ENCODE assay signal across 16 cellular contexts in genomic region chr20:34066476-34067090, GRCh38. TPM values are rescaled to one million over a fixed set of nuclear protein-coding genes. Genes with fewer than 3 reads are reported as not detected.
DNase-seq lines count a peak whose midpoint lies in the region; ATAC-seq and TF ChIP-seq lines count a peak whose summit lies in the region.
"Had no signal": no experiment of that assay in that cellular context is flagged by ENCODE, and none has a peak within 500 bp of the region (broad histone marks: within the 10 kb centered on the region; RNA-seq: fewer than 3 reads in every experiment).

No MANE protein-coding gene starts in this region.

- POLR2A ChIA-PET in PC-3 (lab: Charles Lee; ENCODE audit: unreplicated experiment): no interaction called here

- peaks cover 20% of the 10 kb centered on the region for H3K36me3 Mint-ChIP-seq in stimulated activated effector memory CD8-positive, alpha-beta T cell treated with anti-CD3 and anti-CD28 coated beads, Interleukin-12 subunit alpha, Interleukin-12 subunit beta, amount 100 ng/mL, for 72 hours

- peaks cover 7% of the 10 kb centered on the region; the same call in 1 of the 2 replicates for H3K79me2 ChIP-seq in PC-3 (ENCODE audit: low read length)

- peaks cover 25% of the 10 kb centered on the region; the same call in 1 of the 2 replicates for H4K20me1 ChIP-seq in PC-3 (ENCODE audit: low read length)

- no peak overlapping the region for H3K9ac ChIP-seq in PC-3 (ENCODE audit: low read length)
- H3K9ac ChIP-seq: parathyroid adenoma, SK-N-SH had no signal

- peaks cover 55% of the 10 kb centered on the region for H3K4me1 Mint-ChIP-seq in stimulated activated effector memory CD8-positive, alpha-beta T cell treated with anti-CD3 and anti-CD28 coated beads, Interleukin-12 subunit alpha, Interleukin-12 subunit beta, amount 100 ng/mL, for 72 hours

- H3K27me3 ChIP-seq in PC-3 (ENCODE audit: low read length): no peaks in the 10 kb centered on the region
- H3K27me3 ChIP-seq: testis had no signal

- DNase-seq in ELR (ENCODE audit: low read depth) (peak; percentile 82), PC-3 (peak; percentile 39), fibroblast of mammary gland (ENCODE audit: low read depth) (peak; percentile 22), SW 1271 (lab: John Stamatoyannopoulos, UW) (no peak), epidermal melanocyte (ENCODE audit: insufficient read length, low spot score) (no peak), Ammon's horn (ENCODE audit: low spot score) (no peak)
- no peak for DNase-seq in stimulated activated effector memory CD8-positive, alpha-beta T cell treated with anti-CD3 and anti-CD28 coated beads, Interleukin-12 subunit alpha, Interleukin-12 subunit beta, amount 100 ng/mL, for 72 hours (ENCODE audit: low spot score in 2 of 2)
- DNase-seq: COR-L47; effector memory CD4-positive, alpha-beta T cell; kidney; MV-4-11; NCI-H2171 treated with DMSO at 0.1 percent for 48 hours; SK-N-SH; stimulated activated CD4-positive, alpha-beta T cell treated with anti-CD3 and anti-CD28 coated beads, Interleukin-12 subunit alpha, Interleukin-12 subunit beta, amount 100 ng/mL, for 4 hours; testis had no signal

- H3K9me3 Mint-ChIP-seq in stimulated activated effector memory CD8-positive, alpha-beta T cell treated with anti-CD3 and anti-CD28 coated beads, Interleukin-12 subunit alpha, Interleukin-12 subunit beta, amount 100 ng/mL, for 72 hours: no peaks in the 10 kb centered on the region

- H3K4me1 ChIP-seq in PC-3 (ENCODE audit: insufficient read depth, low read length): peaks cover 6% of the 10 kb centered on the region

- no TSS peak for BruUV-seq in PC-3 (replicated peaks; lab: Mats Ljungman, UMichigan)

- no peak for TF ChIP-seq CTCF in PC-3 (conservative IDR thresholded peaks at IDR 0.05; ENCODE audit: low read depth, low read length)
- no peak for TF ChIP-seq CTCF in fibroblast of mammary gland (conservative IDR thresholded peaks at IDR 0.05; ENCODE audit: control insufficient read depth, insufficient read depth, low read depth, low read length)

- no peak overlapping the region for H3K27ac ChIP-seq in PC-3 (ENCODE audit: low read length)
- H3K27ac ChIP-seq: parathyroid adenoma had no signal

- CTCF ChIA-PET in PC-3 (lab: Charles Lee): no interaction called here

- H3K9me2 ChIP-seq in PC-3 (replicated peaks; ENCODE audit: low read length): no peaks in the 10 kb centered on the region
- H3K9me2 ChIP-seq: SK-N-SH had no signal

- no peaks in the 10 kb centered on the region for H3K9me3 ChIP-seq in PC-3 (ENCODE audit: low read length)
- H3K9me3 ChIP-seq: SK-N-SH, testis had no signal

- H3K4me3 ChIP-seq in PC-3 (ENCODE audit: low read length) (no peak overlapping the region), fibroblast of mammary gland (ENCODE audit: control insufficient read depth, low read depth, low read length) (no peak overlapping the region)
- H3K4me3 ChIP-seq: testis had no signal

- no peaks in the 10 kb centered on the region for H3F3A ChIP-seq in PC-3 (ENCODE audit: low read length, unreplicated experiment)

- H2AFZ ChIP-seq in PC-3 (ENCODE audit: low read length): no peak overlapping the region
- H2AFZ ChIP-seq: parathyroid adenoma had no signal

- H3K4me2 ChIP-seq in PC-3 (ENCODE audit: low read length): no peak overlapping the region
- H3K4me2 ChIP-seq: SK-N-SH had no signal

- intact Hi-C loops in PC-3 (cut with micrococcal nuclease): no loop called here

- no peak overlapping the region for H3K4me3 Mint-ChIP-seq in stimulated activated effector memory CD8-positive, alpha-beta T cell treated with anti-CD3 and anti-CD28 coated beads, Interleukin-12 subunit alpha, Interleukin-12 subunit beta, amount 100 ng/mL, for 72 hours

- 0 out of 2 replicates have a peak, but pooled peaks have one; percentile 3 for ATAC-seq in PC-3
- ATAC-seq in stimulated activated effector memory CD8-positive, alpha-beta T cell treated with anti-CD3 and anti-CD28 coated beads, Interleukin-12 subunit alpha, Interleukin-12 subunit beta, amount 100 ng/mL, for 72 hours: no peak

- no peaks in the 10 kb centered on the region; the same call in 1 of the 2 replicates for H3K36me3 ChIP-seq in PC-3 (ENCODE audit: low read depth, low read length)

- H3K27ac Mint-ChIP-seq in stimulated activated effector memory CD8-positive, alpha-beta T cell treated with anti-CD3 and anti-CD28 coated beads, Interleukin-12 subunit alpha, Interleukin-12 subunit beta, amount 100 ng/mL, for 72 hours: peak overlapping the region; percentile 41

RNA-seq across cellular contexts. Expression of gene EIF2S2, which starts 45.5 kb away (rescaled TPM):
- total RNA-seq in PC-3 (2014; rRNA removed): 75.4 and 83.4 TPM in 2 replicates

Comparison
In these comparisons a context has a peak if more than half of its experiments do, and no peak if none do; other contexts are left out.
1. DNase-seq: peak in ELR (single experiment), PC-3 (single experiment) and fibroblast of mammary gland (single experiment); none in stimulated activated effector memory CD8-positive, alpha-beta T cell treated with anti-CD3 and anti-CD28 coated beads, Interleukin-12 subunit alpha, Interleukin-12 subunit beta, amount 100 ng/mL, for 72 hours (0 of 2), SW 1271 (0 of 2), epidermal melanocyte (single experiment) and Ammon's horn (single experiment).